In the genomic region with DNA sequence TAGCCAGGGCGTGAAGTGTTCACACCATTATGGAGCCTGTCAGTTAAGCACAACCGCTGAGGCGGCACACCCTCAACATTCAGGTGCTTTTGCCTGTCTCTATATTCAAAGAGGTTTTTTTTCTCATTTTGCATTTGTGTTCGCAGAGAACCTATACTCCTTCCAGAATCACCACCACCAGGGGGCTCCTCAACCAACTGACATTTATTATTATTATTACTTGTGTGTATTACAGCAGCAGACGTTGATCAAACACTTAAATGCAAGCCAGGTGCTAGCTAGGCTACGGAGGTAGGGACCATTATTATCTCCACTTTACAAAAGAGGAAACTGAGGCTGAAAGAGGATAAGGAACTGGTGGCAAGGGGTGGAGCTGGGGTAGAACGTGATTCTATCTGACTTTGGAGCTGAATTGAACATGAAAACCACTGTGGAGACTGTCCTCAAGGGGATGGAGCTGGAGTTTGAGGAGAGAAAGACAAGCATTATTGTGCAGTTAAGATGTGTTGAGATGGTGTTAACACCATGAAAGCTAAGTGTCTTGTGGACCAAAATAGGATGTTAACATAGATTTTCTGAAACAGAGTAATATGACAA, we compare ENCODE assay signal across 9 cellular contexts.
DNase-seq lines count a peak whose midpoint lies in the region; ATAC-seq and TF ChIP-seq lines count a peak whose summit lies in the region.
"Had no signal": no experiment of that assay in that cellular context is flagged by ENCODE, and none has a peak within 500 bp of the region (broad histone marks: within the 10 kb centered on the region; RNA-seq: fewer than 3 reads in every experiment).

No MANE protein-coding gene starts in this region.

- no peak overlapping the region for H3K4me3 Mint-ChIP-seq in activated CD8-positive, alpha-beta memory T cell treated with anti-CD3 and anti-CD28 coated beads, Interleukin-2, amount 10 ng/mL, durations not matched to agents 7 days and 5 days
- H3K4me3 Mint-ChIP-seq: activated naive CD4-positive, alpha-beta T cell treated with anti-CD3 and anti-CD28 coated beads, Interleukin-2, amount 50 U/mL, for 24 hours had no signal

- no peak overlapping the region for H3K27ac ChIP-seq in OCI-LY7 (ENCODE audit: low read depth, low read length, poor library complexity, severe bottlenecking)

- H3K36me3 Mint-ChIP-seq in activated CD8-positive, alpha-beta memory T cell treated with anti-CD3 and anti-CD28 coated beads, Interleukin-2, amount 10 ng/mL, durations not matched to agents 7 days and 5 days: no peaks in the 10 kb centered on the region
- H3K36me3 Mint-ChIP-seq: activated naive CD4-positive, alpha-beta T cell treated with anti-CD3 and anti-CD28 coated beads, Interleukin-2, amount 50 U/mL, for 24 hours had no signal

- no peaks in the 10 kb centered on the region for H3K9me3 Mint-ChIP-seq in activated CD8-positive, alpha-beta memory T cell treated with anti-CD3 and anti-CD28 coated beads, Interleukin-2, amount 10 ng/mL, durations not matched to agents 7 days and 5 days (ENCODE audit: low read depth)
- H3K9me3 Mint-ChIP-seq: activated naive CD4-positive, alpha-beta T cell treated with anti-CD3 and anti-CD28 coated beads, Interleukin-2, amount 50 U/mL, for 24 hours had no signal

- H3K4me1 ChIP-seq in OCI-LY7 (ENCODE audit: insufficient read depth, low read length, poor library complexity, severe bottlenecking): no peaks in the 10 kb centered on the region

- no peaks in the 10 kb centered on the region for H3K4me1 Mint-ChIP-seq in activated CD8-positive, alpha-beta memory T cell treated with anti-CD3 and anti-CD28 coated beads, Interleukin-2, amount 10 ng/mL, durations not matched to agents 7 days and 5 days
- H3K4me1 Mint-ChIP-seq: activated naive CD4-positive, alpha-beta T cell treated with anti-CD3 and anti-CD28 coated beads, Interleukin-2, amount 50 U/mL, for 24 hours had no signal

- H2AFZ ChIP-seq in OCI-LY7 (ENCODE audit: low read length): no peak overlapping the region

- ATAC-seq in activated CD8-positive, alpha-beta memory T cell treated with anti-CD3 and anti-CD28 coated beads, Interleukin-2, amount 10 ng/mL, durations not matched to agents 7 days and 5 days: no peak
- ATAC-seq in GM18861 (IDR thresholded peaks at IDR 0.05; ENCODE audit: unreplicated experiment) (no peak), HG02610 (IDR thresholded peaks at IDR 0.05; ENCODE audit: unreplicated experiment) (no peak)

- intact Hi-C loops in OCI-LY7 (cut with micrococcal nuclease; ENCODE audit: unreplicated experiment): loop anchor here (5.0 kb wide), 1 partner anchor 522 kb away; no protein-coding TSS in a partner anchor

- H3K27ac Mint-ChIP-seq in activated CD8-positive, alpha-beta memory T cell treated with anti-CD3 and anti-CD28 coated beads, Interleukin-2, amount 10 ng/mL, durations not matched to agents 7 days and 5 days: no peak overlapping the region
- H3K27ac Mint-ChIP-seq: activated naive CD4-positive, alpha-beta T cell treated with anti-CD3 and anti-CD28 coated beads, Interleukin-2, amount 50 U/mL, for 24 hours had no signal

- POLR2A ChIA-PET in OCI-LY7 (lab: Charles Lee): interaction anchor here (0.5 to 1.0 kb wide), 2 partner anchors 609 to 871 kb away, joined by 3 to 6 read pairs; no protein-coding TSS in a partner anchor

- no peaks in the 10 kb centered on the region for H3K9me3 ChIP-seq in OCI-LY7 (ENCODE audit: low read length)

- peak; percentile 16 for DNase-seq in activated CD8-positive, alpha-beta memory T cell treated with anti-CD3 and anti-CD28 coated beads, Interleukin-2, amount 50 U/mL, for 4 hours
- DNase-seq in activated CD8-positive, alpha-beta memory T cell treated with anti-CD3 and anti-CD28 coated beads, Interleukin-2, amount 10 ng/mL, durations not matched to agents 7 days and 5 days: no peak
- DNase-seq in OCI-LY7 (ENCODE audit: low spot score) (peak; percentile 53), epithelial cell of proximal tubule (ENCODE audit: low read depth) (no peak), skeletal muscle cell (ENCODE audit: low read depth) (peak; percentile 12), NCI-H1436 (lab: John Stamatoyannopoulos, UW) (no peak)

- no peaks in the 10 kb centered on the region for H3K9me2 ChIP-seq in OCI-LY7 (ENCODE audit: insufficient read depth, low read length)

- H3K27me3 Mint-ChIP-seq in activated CD8-positive, alpha-beta memory T cell treated with anti-CD3 and anti-CD28 coated beads, Interleukin-2, amount 10 ng/mL, durations not matched to agents 7 days and 5 days: no peaks in the 10 kb centered on the region
- H3K27me3 Mint-ChIP-seq: activated naive CD4-positive, alpha-beta T cell treated with anti-CD3 and anti-CD28 coated beads, Interleukin-2, amount 50 U/mL, for 24 hours had no signal

- no TSS peak for BruUV-seq in OCI-LY7 (replicated peaks; lab: Mats Ljungman, UMichigan)

- no peaks in the 10 kb centered on the region for H4K20me1 ChIP-seq in OCI-LY7 (ENCODE audit: insufficient read depth, low read length)

- H3K4me2 ChIP-seq in OCI-LY7 (ENCODE audit: low read length): no peak overlapping the region

- H3K36me3 ChIP-seq in OCI-LY7 (ENCODE audit: insufficient read depth, low read length): no peaks in the 10 kb centered on the region

- TF ChIP-seq CTCF in OCI-LY7 (conservative IDR thresholded peaks at IDR 0.05; ENCODE audit: low read length) (peak; percentile 86), epithelial cell of proximal tubule (conservative IDR thresholded peaks at IDR 0.05; ENCODE audit: low read depth, low read length) (peak; percentile 76)

- CTCF ChIA-PET in activated CD8-positive, alpha-beta memory T cell treated with anti-CD3 and anti-CD28 coated beads, Interleukin-2, amount 10 ng/mL, durations not matched to agents 7 days and 5 days (lab: Charles Lee): interaction anchor here (0.9 to 1.0 kb wide), 2 partner anchors 8 to 724 kb away, joined by 3 read pairs; no protein-coding TSS in a partner anchor
- CTCF ChIA-PET in OCI-LY7 (lab: Charles Lee; ENCODE audit: unreplicated experiment): no interaction called here

- no peaks in the 10 kb centered on the region for H3K79me2 ChIP-seq in OCI-LY7 (ENCODE audit: insufficient read depth, low read depth, low read length)

- H3K4me3 ChIP-seq in OCI-LY7 (ENCODE audit: low read depth, low read length, poor library complexity, severe bottlenecking) (no peak overlapping the region), epithelial cell of proximal tubule (ENCODE audit: low read depth, low read length) (no peak overlapping the region), skeletal muscle cell (ENCODE audit: low read depth, low read length) (no peak overlapping the region)

Comparison
In these comparisons a context has a peak if more than half of its experiments do, and no peak if none do; other contexts are left out.
1. DNase-seq: peak in activated CD8-positive, alpha-beta memory T cell treated with anti-CD3 and anti-CD28 coated beads, Interleukin-2, amount 50 U/mL, for 4 hours (single experiment), OCI-LY7 (single experiment) and skeletal muscle cell (single experiment); none in activated CD8-positive, alpha-beta memory T cell treated with anti-CD3 and anti-CD28 coated beads, Interleukin-2, amount 10 ng/mL, durations not matched to agents 7 days and 5 days (single experiment), epithelial cell of proximal tubule (single experiment) and NCI-H1436 (single experiment).